ENCODE assay signal across 2 cellular contexts in genomic region chr12:53867216-53868012, GRCh38.
A peak's percentile ranks its signal among the peaks of the same experiment; 100 is the strongest.
TF ChIP-seq lines count a peak whose summit lies in the region.

No MANE protein-coding gene starts in this region.

TF ChIP-seq in A549, 52 proteins besides CTCF, POLR2A, EP300 and RAD21 (continued from another document and continues in another):
- TF ChIP-seq ATOH8 (CRISPR knock-in tag; IDR thresholded peaks at IDR 0.05; ENCODE audit: low read depth) (no peak), PHF8 (IDR thresholded peaks at IDR 0.05; ENCODE audit: borderline replicate concordance, low read depth) (no peak), E2F6 (IDR thresholded peaks at IDR 0.05; ENCODE audit: borderline replicate concordance, low read depth) (peak; percentile 13; the same call in 1 of the 2 replicates), USF2 (IDR thresholded peaks at IDR 0.05) (no peak), FOXS1 (CRISPR knock-in tag; IDR thresholded peaks at IDR 0.05) (no peak), MAZ (IDR thresholded peaks at IDR 0.05; ENCODE audit: borderline replicate concordance, low read depth, low read length) (no peak), RNF2 (IDR thresholded peaks at IDR 0.05; ENCODE audit: borderline replicate concordance, low read depth) (no peak), HOXB5 (CRISPR knock-in tag; IDR thresholded peaks at IDR 0.05) (no peak), ZNF302 (CRISPR knock-in tag; IDR thresholded peaks at IDR 0.05) (no peak), BHLHE40 (IDR thresholded peaks at IDR 0.05; ENCODE audit: low read depth, low read length) (no peak), HES2 (IDR thresholded peaks at IDR 0.05) (no peak), NFE2L2 (conservative IDR thresholded peaks at IDR 0.05; ENCODE audit: low read length) (no peak), CHD2 (IDR thresholded peaks at IDR 0.05; ENCODE audit: low read length, partially characterized antibody) (no peak), SMC3 (IDR thresholded peaks at IDR 0.05) (no peak; the same call in 2 of the 3 replicates), FOSL2 (IDR thresholded peaks at IDR 0.05) (peak; percentile 58; the same call in 1 of the 2 replicates), FOSL2 (CRISPR knock-in tag; IDR thresholded peaks at IDR 0.05) (peak; percentile 89), CHD4 (IDR thresholded peaks at IDR 0.05; ENCODE audit: borderline replicate concordance) (no peak), MYC (IDR thresholded peaks at IDR 0.05; ENCODE audit: borderline replicate concordance, low read length) (no peak), CBX8 (IDR thresholded peaks at IDR 0.05) (no peak), PBX3 (IDR thresholded peaks at IDR 0.05) (no peak), ZC3H11A (IDR thresholded peaks at IDR 0.05) (no peak), KDM5A (IDR thresholded peaks at IDR 0.05) (no peak), NR3C1 (IDR thresholded peaks at IDR 0.05) (no peak), HOXA7 (CRISPR knock-in tag; IDR thresholded peaks at IDR 0.05) (no peak), EHF (CRISPR knock-in tag; IDR thresholded peaks at IDR 0.05) (no peak), NPAS2 (CRISPR knock-in tag; IDR thresholded peaks at IDR 0.05; ENCODE audit: borderline replicate concordance) (no peak), GATA3 (IDR thresholded peaks at IDR 0.05; ENCODE audit: borderline replicate concordance) (peak; percentile 96), ZSCAN20 (CRISPR knock-in tag; IDR thresholded peaks at IDR 0.05) (no peak), RARB (CRISPR knock-in tag; IDR thresholded peaks at IDR 0.05) (no peak), CEBPB (IDR thresholded peaks at IDR 0.05) (peak in 1 of 2 experiments; percentile 5; a peak in 1 of 4 replicates), ESRRA (IDR thresholded peaks at IDR 0.05; ENCODE audit: borderline replicate concordance, low read length) (no peak), TP53 (CRISPR knock-in tag; IDR thresholded peaks at IDR 0.05) (no peak), MAX (IDR thresholded peaks at IDR 0.05) (peak; percentile 77), HMGXB4 (CRISPR knock-in tag; IDR thresholded peaks at IDR 0.05; ENCODE audit: borderline replicate concordance) (no peak), POLR2AphosphoS2 (conservative IDR thresholded peaks at IDR 0.05; ENCODE audit: low read length) (no peak)

TF ChIP-seq in HEK293, 187 proteins besides CTCF, POLR2A, EP300 and RAD21 (continued from another document and continues in another):
- TF ChIP-seq ZNF449 (tag by site-specific recombination; IDR thresholded peaks at IDR 0.05), result no peak
- no peak for TF ChIP-seq HOXC10 (CRISPR knock-in tag; IDR thresholded peaks at IDR 0.05)
- TF ChIP-seq IKZF3 (tag by site-specific recombination; IDR thresholded peaks at IDR 0.05), result 0 out of 2 replicates have a peak, but pooled peaks have one; percentile 14
- TF ChIP-seq GLIS1 (tag by site-specific recombination; IDR thresholded peaks at IDR 0.05), result peak; percentile 89
- no peak for TF ChIP-seq ZNF404 (tag by site-specific recombination; IDR thresholded peaks at IDR 0.05)
- TF ChIP-seq ZSCAN5A (tag by site-specific recombination; IDR thresholded peaks at IDR 0.05), result no peak
- TF ChIP-seq ZNF324 (tag by site-specific recombination; IDR thresholded peaks at IDR 0.05), result no peak
- peak; percentile 42; the same call in 1 of the 2 replicates for TF ChIP-seq ZBTB20 (tag by site-specific recombination; IDR thresholded peaks at IDR 0.05)
- peak; percentile 54 for TF ChIP-seq GLIS2 (tag by site-specific recombination; IDR thresholded peaks at IDR 0.05)
- no peak for TF ChIP-seq ZNF513 (tag by site-specific recombination; IDR thresholded peaks at IDR 0.05)
- no peak for TF ChIP-seq TSHZ1 (tag by site-specific recombination; IDR thresholded peaks at IDR 0.05; ENCODE audit: borderline replicate concordance)
- no peak for TF ChIP-seq ZNF548 (tag by site-specific recombination; IDR thresholded peaks at IDR 0.05)
- no peak for TF ChIP-seq ZNF266 (tag by site-specific recombination; IDR thresholded peaks at IDR 0.05; ENCODE audit: low read depth)
- TF ChIP-seq ZEB2 (tag by site-specific recombination; IDR thresholded peaks at IDR 0.05), result 0 out of 2 replicates have a peak, but pooled peaks have one; percentile 52
- TF ChIP-seq ZNF768 (tag by site-specific recombination; IDR thresholded peaks at IDR 0.05), result no peak
- no peak for TF ChIP-seq REST (tag by site-specific recombination; IDR thresholded peaks at IDR 0.05)
- TF ChIP-seq PRDM1 (tag by site-specific recombination; IDR thresholded peaks at IDR 0.05), result peak; percentile 75
- TF ChIP-seq ZNF335 (tag by site-specific recombination; conservative IDR thresholded peaks at IDR 0.05), result peak; percentile 42
- TF ChIP-seq ZNF302 (tag by site-specific recombination; IDR thresholded peaks at IDR 0.05; ENCODE audit: low read depth), result no peak
- no peak for TF ChIP-seq ZNF510 (tag by site-specific recombination; IDR thresholded peaks at IDR 0.05; ENCODE audit: insufficient replicate concordance)
- no peak for TF ChIP-seq ZNF16 (tag by site-specific recombination; IDR thresholded peaks at IDR 0.05; ENCODE audit: low read depth)
- no peak for TF ChIP-seq ZNF555 (tag by site-specific recombination; conservative IDR thresholded peaks at IDR 0.05)
- TF ChIP-seq ZNF366 (tag by site-specific recombination; conservative IDR thresholded peaks at IDR 0.05), result no peak; the same call in 1 of the 2 replicates
- no peak for TF ChIP-seq ZNF626 (tag by site-specific recombination; IDR thresholded peaks at IDR 0.05)
- no peak for TF ChIP-seq ZNF138 (tag by site-specific recombination; IDR thresholded peaks at IDR 0.05; ENCODE audit: borderline replicate concordance)
- TF ChIP-seq ZNF24 (tag by site-specific recombination; IDR thresholded peaks at IDR 0.05), result no peak
- TF ChIP-seq SP7 (tag by site-specific recombination; IDR thresholded peaks at IDR 0.05), result peak; percentile 70
- TF ChIP-seq ZSCAN18 (tag by site-specific recombination; IDR thresholded peaks at IDR 0.05), result no peak
- TF ChIP-seq HIC1 (tag by site-specific recombination; IDR thresholded peaks at IDR 0.05), result peak; percentile 68
- no peak for TF ChIP-seq ZNF133 (tag by site-specific recombination; IDR thresholded peaks at IDR 0.05)
